ENCODE assay signal across 15 cellular contexts in the genomic region with DNA sequence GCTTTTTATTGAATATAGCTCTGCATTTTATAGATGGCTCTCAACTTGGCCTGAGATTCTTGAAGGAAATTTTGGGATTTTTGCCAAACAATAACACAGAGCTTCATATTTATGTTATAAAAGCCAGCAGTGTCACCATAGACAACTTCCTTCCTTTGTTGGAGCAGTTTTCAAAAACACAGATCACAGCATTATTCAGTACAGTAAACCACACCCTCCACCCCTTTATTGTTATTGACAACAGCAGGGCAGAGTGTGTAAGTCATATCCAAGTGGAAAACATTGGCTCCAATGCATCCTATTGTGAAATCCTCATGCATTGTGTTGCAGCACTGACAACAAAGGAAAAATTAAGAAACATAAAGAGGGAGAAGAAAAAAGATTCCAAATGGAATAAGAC.
A peak's percentile ranks its signal among the peaks of the same experiment; 100 is the strongest.
DNase-seq lines count a peak whose midpoint lies in the region; TF ChIP-seq lines count a peak whose summit lies in the region.
"Had no signal": no experiment of that assay in that cellular context is flagged by ENCODE, and none has a peak within 500 bp of the region (broad histone marks: within the 10 kb centered on the region; RNA-seq: fewer than 3 reads in every experiment).

No MANE protein-coding gene starts in this region.

- no peak for TF ChIP-seq CTCF in fibroblast of villous mesenchyme (IDR thresholded peaks at IDR 0.05; ENCODE audit: insufficient read depth, low read depth, low read length)
- no peak for TF ChIP-seq CTCF in sigmoid colon (IDR thresholded peaks at IDR 0.05)
- no peak for TF ChIP-seq CTCF in MM.1S (IDR thresholded peaks at IDR 0.05; ENCODE audit: low read length)

- H3K36me3 ChIP-seq in sigmoid colon (no peaks in the 10 kb centered on the region), MM.1S (replicated peaks; ENCODE audit: insufficient read depth, low read length) (no peaks in the 10 kb centered on the region)
- H3K36me3 ChIP-seq: right atrium auricular region had no signal

- no peaks in the 10 kb centered on the region for H4K20me1 ChIP-seq in MM.1S (ENCODE audit: insufficient read depth, low read length)

- no peak overlapping the region for H3K9ac ChIP-seq in MM.1S (ENCODE audit: low read length)

- H3K4me2 ChIP-seq in MM.1S (ENCODE audit: low read depth, low read length) = no peak overlapping the region
- H3K4me2 ChIP-seq: GM23338 had no signal

- no peak for TF ChIP-seq POLR2A in sigmoid colon (IDR thresholded peaks at IDR 0.05)

- no peaks in the 10 kb centered on the region for H3K79me2 ChIP-seq in MM.1S (ENCODE audit: low read length)

- H3K27me3 ChIP-seq in sigmoid colon (no peaks in the 10 kb centered on the region), MM.1S (replicated peaks; ENCODE audit: insufficient read depth, low read length) (no peaks in the 10 kb centered on the region)
- H3K27me3 ChIP-seq: right atrium auricular region had no signal

- H3K27ac ChIP-seq in sigmoid colon (peak overlapping the region; percentile 33 to 96 (median 70)), MM.1S (ENCODE audit: low read length) (no peak overlapping the region)
- H3K27ac ChIP-seq: right atrium auricular region had no signal

- DNase-seq in GM04503 (ENCODE audit: low read depth) = peak; percentile 62
- DNase-seq in amniotic epithelial cell (ENCODE audit: low read depth) = peak; percentile 46
- peak; percentile 66 for DNase-seq in fibroblast of villous mesenchyme (ENCODE audit: low read depth)
- no peak for DNase-seq in sigmoid colon
- no peak for DNase-seq in stimulated activated CD4-positive, alpha-beta T cell treated with anti-CD3 and anti-CD28 coated beads, Interleukin-1b, Interleukin-23, amount 100 ng/mL, for 48 hours
- no peak for DNase-seq in NCI-H2081 treated with DMSO at 0.1 percent for 48 hours (lab: John Stamatoyannopoulos, UW)
- DNase-seq in NCI-H146 treated with DMSO at 0.1 percent for 48 hours (lab: John Stamatoyannopoulos, UW; ENCODE audit: unreplicated experiment) = no peak
- no peak for DNase-seq in MM.1S
- DNase-seq: C1 segment of cervical spinal cord; DND-41; erythroblast; MV-4-11; stimulated activated naive CD8-positive, alpha-beta T cell treated with anti-CD3 and anti-CD28 coated beads, Interleukin-15, amount 100 ng/mL, for 72 hours had no signal

- H3K4me3 ChIP-seq in fibroblast of villous mesenchyme (ENCODE audit: low read depth, low read length) (no peak overlapping the region), sigmoid colon (no peak overlapping the region), MM.1S (ENCODE audit: low read length) (no peak overlapping the region)
- H3K4me3 ChIP-seq: GM23338, right atrium auricular region had no signal

- H3F3A ChIP-seq in MM.1S (ENCODE audit: insufficient read depth, low read length) = no peaks in the 10 kb centered on the region

- no peaks in the 10 kb centered on the region for H3K9me2 ChIP-seq in MM.1S (replicated peaks; ENCODE audit: insufficient read depth, low read length)

- no peak for TF ChIP-seq EP300 in sigmoid colon (IDR thresholded peaks at IDR 0.05)

- H3K4me1 ChIP-seq in sigmoid colon = peaks cover 0 to 62% (median 49%) of the 10 kb centered on the region in 4 donors
- H3K4me1 ChIP-seq in MM.1S (ENCODE audit: low read length) = no peaks in the 10 kb centered on the region

- intact Hi-C loops in sigmoid colon (cut with DNase I) = no loop called here

- H2AFZ ChIP-seq in MM.1S (ENCODE audit: low read length) = no peak overlapping the region
- H2AFZ ChIP-seq: GM23338 had no signal

- no peaks in the 10 kb centered on the region for H3K9me3 ChIP-seq in sigmoid colon
- H3K9me3 ChIP-seq in MM.1S (replicated peaks; ENCODE audit: insufficient read depth, low read length) = no peaks in the 10 kb centered on the region
- H3K9me3 ChIP-seq: right atrium auricular region had no signal

Comparison
In these comparisons a context has a peak if more than half of its experiments do, and no peak if none do; other contexts are left out.
1. DNase-seq: peak in GM04503 (single experiment), amniotic epithelial cell (single experiment) and fibroblast of villous mesenchyme (single experiment); none in sigmoid colon (single experiment), stimulated activated CD4-positive, alpha-beta T cell treated with anti-CD3 and anti-CD28 coated beads, Interleukin-1b, Interleukin-23, amount 100 ng/mL, for 48 hours (single experiment), NCI-H2081 treated with DMSO at 0.1 percent for 48 hours (single experiment), NCI-H146 treated with DMSO at 0.1 percent for 48 hours (single experiment) and MM.1S (single experiment).